ENCODE assay signal across 8 cellular contexts in the genomic region with DNA sequence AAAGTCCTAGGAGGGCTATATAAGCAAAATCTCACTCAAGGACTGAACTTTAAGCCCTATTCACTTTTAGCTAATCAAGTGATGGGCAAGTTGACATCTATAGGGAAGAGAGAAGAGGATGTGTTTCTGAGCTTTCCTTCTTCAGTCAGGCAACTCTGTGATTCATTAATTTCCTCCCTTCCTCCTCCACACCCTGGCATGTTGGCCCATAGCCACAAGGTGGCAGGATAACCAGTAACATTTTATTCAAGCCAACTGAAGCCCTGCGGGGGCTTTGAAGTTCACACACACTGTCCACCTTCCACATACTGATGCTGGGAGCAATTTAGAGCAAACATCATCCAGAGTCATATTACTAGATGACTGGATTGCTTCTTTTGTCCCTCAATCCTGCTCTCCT.
DNase-seq lines count a peak whose midpoint lies in the region; ATAC-seq and TF ChIP-seq lines count a peak whose summit lies in the region.
"Not testable (repeated sequence)": the region's sequence is repeated elsewhere in the genome, so short reads cannot be mapped to it uniquely, and the experiment has no call there.

No MANE protein-coding gene starts in this region.

- H3K27ac Mint-ChIP-seq in CD4-positive, CD25-positive, alpha-beta regulatory T cell; activated T-helper 17 cell treated with anti-CD3 and anti-CD28 coated beads, Interleukin-2, amount 50 U/mL, for 72 hours: not testable (repeated sequence)

- not testable (repeated sequence) for H3K4me1 ChIP-seq in CD4-positive, CD25-positive, alpha-beta regulatory T cell (ENCODE audit: control insufficient read depth, insufficient read depth, low read length, poor library complexity, severe bottlenecking); PC-3 (ENCODE audit: insufficient read depth, low read length); mucosa of descending colon (ENCODE audit: low read depth)

- H3K9me3 Mint-ChIP-seq in CD4-positive, CD25-positive, alpha-beta regulatory T cell; activated T-helper 17 cell treated with anti-CD3 and anti-CD28 coated beads, Interleukin-2, amount 50 U/mL, for 72 hours: not testable (repeated sequence)

- peak; percentile 55 to 90 for ATAC-seq in CD4-positive, CD25-positive, alpha-beta regulatory T cell (ENCODE audit: low read depth in 2 of 2)
- peak; percentile 99 for ATAC-seq in GM18909 (IDR thresholded peaks at IDR 0.05; ENCODE audit: poor library complexity, unreplicated experiment)
- peak; percentile 92 for ATAC-seq in GM21447 (IDR thresholded peaks at IDR 0.05; ENCODE audit: unreplicated experiment)
- peak; percentile 96 for ATAC-seq in HG02759 (IDR thresholded peaks at IDR 0.05; ENCODE audit: unreplicated experiment)
- ATAC-seq in HG03175 (IDR thresholded peaks at IDR 0.05; ENCODE audit: unreplicated experiment): peak; percentile 83
- ATAC-seq in PC-3: peak; percentile 64; the same call in 1 of the 2 replicates
- peak; percentile 70 for ATAC-seq in activated T-helper 17 cell treated with anti-CD3 and anti-CD28 coated beads, Interleukin-2, amount 50 U/mL, for 72 hours (replicated peaks)
- ATAC-seq in mucosa of descending colon: peak; percentile 77

- BruUV-seq in PC-3 (replicated peaks; lab: Mats Ljungman, UMichigan): not testable (repeated sequence)

- H3K4me3 ChIP-seq in CD4-positive, CD25-positive, alpha-beta regulatory T cell (ENCODE audit: low read depth, low read length); PC-3 (ENCODE audit: low read length); mucosa of descending colon: not testable (repeated sequence)

- H3K27ac ChIP-seq in CD4-positive, CD25-positive, alpha-beta regulatory T cell (ENCODE audit: insufficient read depth, low read length, poor library complexity, severe bottlenecking); PC-3 (ENCODE audit: low read length): not testable (repeated sequence)

- H3K79me2 ChIP-seq in PC-3 (ENCODE audit: low read length): not testable (repeated sequence)

- H3K4me3 Mint-ChIP-seq in CD4-positive, CD25-positive, alpha-beta regulatory T cell; activated T-helper 17 cell treated with anti-CD3 and anti-CD28 coated beads, Interleukin-2, amount 50 U/mL, for 72 hours: not testable (repeated sequence)

- DNase-seq in CD4-positive, CD25-positive, alpha-beta regulatory T cell; PC-3; mucosa of descending colon: not testable (repeated sequence)

- not testable (repeated sequence) for H3K4me1 Mint-ChIP-seq in CD4-positive, CD25-positive, alpha-beta regulatory T cell; activated T-helper 17 cell treated with anti-CD3 and anti-CD28 coated beads, Interleukin-2, amount 50 U/mL, for 72 hours

- H3K9me3 ChIP-seq in CD4-positive, CD25-positive, alpha-beta regulatory T cell (ENCODE audit: control insufficient read depth in 2 of 2, low read length in 2 of 2); PC-3 (ENCODE audit: low read length); mucosa of descending colon: not testable (repeated sequence)

- H3F3A ChIP-seq in PC-3 (ENCODE audit: low read length, unreplicated experiment): not testable (repeated sequence)

- not testable (repeated sequence) for H3K27me3 Mint-ChIP-seq in CD4-positive, CD25-positive, alpha-beta regulatory T cell; activated T-helper 17 cell treated with anti-CD3 and anti-CD28 coated beads, Interleukin-2, amount 50 U/mL, for 72 hours

- not testable (repeated sequence) for H2AFZ ChIP-seq in PC-3 (ENCODE audit: low read length)

- H3K27me3 ChIP-seq in CD4-positive, CD25-positive, alpha-beta regulatory T cell (ENCODE audit: control insufficient read depth, insufficient read depth, low read length); PC-3 (ENCODE audit: low read length): not testable (repeated sequence)

- POLR2A ChIA-PET in PC-3 (lab: Charles Lee; ENCODE audit: unreplicated experiment): not testable (repeated sequence)

- CTCF ChIA-PET in PC-3 (lab: Charles Lee): not testable (repeated sequence)

- not testable (repeated sequence) for H3K4me2 ChIP-seq in PC-3 (ENCODE audit: low read length)

- not testable (repeated sequence) for TF ChIP-seq CTCF in PC-3 (conservative IDR thresholded peaks at IDR 0.05; ENCODE audit: low read depth, low read length); mucosa of descending colon (IDR thresholded peaks at IDR 0.05)

- not testable (repeated sequence) for H3K9me2 ChIP-seq in PC-3 (replicated peaks; ENCODE audit: low read length)

- H3K36me3 ChIP-seq in CD4-positive, CD25-positive, alpha-beta regulatory T cell (ENCODE audit: control insufficient read depth, insufficient read depth, low read length); PC-3 (ENCODE audit: low read depth, low read length); mucosa of descending colon (ENCODE audit: low read depth): not testable (repeated sequence)

- intact Hi-C loops in PC-3 (cut with micrococcal nuclease); mucosa of descending colon (cut with DNase I, micrococcal nuclease): not testable (repeated sequence)

- not testable (repeated sequence) for H3K36me3 Mint-ChIP-seq in CD4-positive, CD25-positive, alpha-beta regulatory T cell; activated T-helper 17 cell treated with anti-CD3 and anti-CD28 coated beads, Interleukin-2, amount 50 U/mL, for 72 hours (ENCODE audit: low read depth)

- not testable (repeated sequence) for H3K9ac ChIP-seq in PC-3 (ENCODE audit: low read length)

- not testable (repeated sequence) for H4K20me1 ChIP-seq in PC-3 (ENCODE audit: low read length)
